In the genomic region with DNA sequence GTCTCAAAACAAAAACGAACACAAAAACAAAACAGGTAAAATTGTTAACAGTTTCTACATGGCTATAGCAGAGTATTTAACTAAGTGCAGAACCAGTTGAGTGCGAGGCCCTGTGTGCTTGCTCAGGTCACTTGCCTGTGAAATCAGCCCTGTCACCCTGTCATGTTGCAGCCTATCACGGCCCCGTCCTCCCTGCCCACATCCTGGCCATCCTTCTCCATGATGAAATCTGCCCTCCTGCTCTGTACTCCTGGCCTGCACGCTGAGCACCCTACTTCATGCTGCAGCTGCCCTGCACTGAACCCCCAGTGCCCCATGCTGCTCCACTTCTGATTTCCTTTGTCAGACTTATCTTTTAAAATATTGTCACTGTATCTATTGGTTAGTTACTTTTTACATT, we compare ENCODE assay signal across 1 cellular context.
TF ChIP-seq lines count a peak whose summit lies in the region.

No MANE protein-coding gene starts in this region.

TF ChIP-seq in K562, 482 proteins besides CTCF, POLR2A, EP300 and RAD21 (continued from another document):
- TF ChIP-seq STAG1 (CRISPR knock-in tag; IDR thresholded peaks at IDR 0.05; ENCODE audit: borderline replicate concordance) = no peak
